ENCODE assay signal across 9 cellular contexts in genomic region chr6:43383021-43383667, GRCh38. TPM values are rescaled to one million over a fixed set of nuclear protein-coding genes. Genes with fewer than 3 reads are reported as not detected.
DNase-seq lines count a peak whose midpoint lies in the region; ATAC-seq lines count a peak whose summit lies in the region.
"Had no signal": no experiment of that assay in that cellular context is flagged by ENCODE, and none has a peak within 500 bp of the region (broad histone marks: within the 10 kb centered on the region; RNA-seq: fewer than 3 reads in every experiment).

No MANE protein-coding gene starts in this region.

- no peak for DNase-seq in activated naive CD8-positive, alpha-beta T cell treated with anti-CD3 and anti-CD28 coated beads, Interleukin-2, amount 10 ng/mL, durations not matched to agents 7 days and 5 days
- no peak for DNase-seq in naive thymus-derived CD8-positive, alpha-beta T cell
- no peak for DNase-seq in activated gamma-delta T cell treated with Interleukin-2 at 50 U/mL for 16 hours
- DNase-seq in COLO668 (lab: John Stamatoyannopoulos, UW; ENCODE audit: unreplicated experiment): no peak
- DNase-seq in SHP77 (lab: John Stamatoyannopoulos, UW): no peak
- DNase-seq: nephron progenitor cell had no signal

- H3K27me3 Mint-ChIP-seq in activated naive CD8-positive, alpha-beta T cell treated with anti-CD3 and anti-CD28 coated beads, Interleukin-2, amount 10 ng/mL, durations not matched to agents 7 days and 5 days: peaks cover 65% of the 10 kb centered on the region
- peaks cover 0 to 2% (median 0%) of the 10 kb centered on the region in 5 donors for H3K27me3 Mint-ChIP-seq in naive thymus-derived CD8-positive, alpha-beta T cell

- H3K4me3 ChIP-seq in GM08714 (ENCODE audit: low read length): peak overlapping the region; percentile 32; the same call in 1 of the 2 replicates

- POLR2A ChIA-PET in activated naive CD8-positive, alpha-beta T cell treated with anti-CD3 and anti-CD28 coated beads, Interleukin-2, amount 10 ng/mL, durations not matched to agents 7 days and 5 days (lab: Charles Lee): interaction anchor here (0.7 to 5.3 kb wide), 4 partner anchors 14 to 399 kb away, joined by 3 to 56 read pairs (median 4); partner anchors contain the start of genes CUL9, POLR1C, PPP2R5D and YIPF3
- POLR2A ChIA-PET in naive thymus-derived CD8-positive, alpha-beta T cell (lab: Charles Lee): interaction anchor here (0.7 to 10.2 kb wide), 16 partner anchors 9 to 454 kb away, joined by 3 to 146 read pairs (median 3); partner anchors contain the start of genes ABCC10, CNPY3, LRRC73 and TJAP1

- H3K4me3 Mint-ChIP-seq in activated naive CD8-positive, alpha-beta T cell treated with anti-CD3 and anti-CD28 coated beads, Interleukin-2, amount 10 ng/mL, durations not matched to agents 7 days and 5 days: peak overlapping the region; percentile 68
- peak overlapping the region; percentile 45 to 80 (median 72) for H3K4me3 Mint-ChIP-seq in naive thymus-derived CD8-positive, alpha-beta T cell
- H3K4me3 Mint-ChIP-seq: nephron progenitor cell had no signal

- peak overlapping the region; percentile 90 for H3K27ac Mint-ChIP-seq in activated naive CD8-positive, alpha-beta T cell treated with anti-CD3 and anti-CD28 coated beads, Interleukin-2, amount 10 ng/mL, durations not matched to agents 7 days and 5 days
- peak overlapping the region; percentile 81 to 99 (median 92) for H3K27ac Mint-ChIP-seq in naive thymus-derived CD8-positive, alpha-beta T cell
- H3K27ac Mint-ChIP-seq: nephron progenitor cell had no signal

- H3K9me3 Mint-ChIP-seq in activated naive CD8-positive, alpha-beta T cell treated with anti-CD3 and anti-CD28 coated beads, Interleukin-2, amount 10 ng/mL, durations not matched to agents 7 days and 5 days: no peaks in the 10 kb centered on the region
- no peaks in the 10 kb centered on the region for H3K9me3 Mint-ChIP-seq in naive thymus-derived CD8-positive, alpha-beta T cell
- H3K9me3 Mint-ChIP-seq: nephron progenitor cell had no signal

- H3K36me3 Mint-ChIP-seq in activated naive CD8-positive, alpha-beta T cell treated with anti-CD3 and anti-CD28 coated beads, Interleukin-2, amount 10 ng/mL, durations not matched to agents 7 days and 5 days: peaks cover 4% of the 10 kb centered on the region
- H3K36me3 Mint-ChIP-seq in naive thymus-derived CD8-positive, alpha-beta T cell: no peaks in the 10 kb centered on the region

- H3K4me1 Mint-ChIP-seq in activated naive CD8-positive, alpha-beta T cell treated with anti-CD3 and anti-CD28 coated beads, Interleukin-2, amount 10 ng/mL, durations not matched to agents 7 days and 5 days: peaks cover 39% of the 10 kb centered on the region
- H3K4me1 Mint-ChIP-seq in naive thymus-derived CD8-positive, alpha-beta T cell: peaks cover 17 to 78% (median 58%) of the 10 kb centered on the region in 4 donors
- H3K4me1 Mint-ChIP-seq: nephron progenitor cell had no signal

- ATAC-seq in HG03103 (IDR thresholded peaks at IDR 0.05; ENCODE audit: low read depth, unreplicated experiment): peak; percentile 25
- no peak for ATAC-seq in activated naive CD8-positive, alpha-beta T cell treated with anti-CD3 and anti-CD28 coated beads, Interleukin-2, amount 10 ng/mL, durations not matched to agents 7 days and 5 days (ENCODE audit: low read depth)
- ATAC-seq in naive thymus-derived CD8-positive, alpha-beta T cell: no peak
- no peak for ATAC-seq in HG03135 (IDR thresholded peaks at IDR 0.05; ENCODE audit: unreplicated experiment)

RNA-seq across cellular contexts. Expression of gene ZNF318, which starts 13.7 kb away (rescaled TPM):
- total RNA-seq in activated naive CD8-positive, alpha-beta T cell treated with anti-CD3 and anti-CD28 coated beads, Interleukin-2, amount 10 ng/mL, durations not matched to agents 7 days and 5 days: 10 to 100 TPM; 17.0 to 18.2 TPM
- 10 to 100 TPM; 34.4 to 35.0 TPM for total RNA-seq in naive thymus-derived CD8-positive, alpha-beta T cell
- polyA plus RNA-seq in naive thymus-derived CD8-positive, alpha-beta T cell: 1 to 10 TPM; 3.4 to 7.0 (median 5.7) TPM

RNA-seq across cellular contexts. Expression of gene ABCC10, which starts 44.2 kb away (rescaled TPM):
- total RNA-seq in activated naive CD8-positive, alpha-beta T cell treated with anti-CD3 and anti-CD28 coated beads, Interleukin-2, amount 10 ng/mL, durations not matched to agents 7 days and 5 days: 10 to 100 TPM; 51.0 to 58.3 TPM
- total RNA-seq in naive thymus-derived CD8-positive, alpha-beta T cell: 10 to 100 TPM; 67.2 to 72.6 TPM
- 10 to 100 TPM in 2 of 3 donors, 1 to 10 TPM in 1; 9.6 to 15.9 (median 10.6) TPM for polyA plus RNA-seq in naive thymus-derived CD8-positive, alpha-beta T cell
